In the genomic region with DNA sequence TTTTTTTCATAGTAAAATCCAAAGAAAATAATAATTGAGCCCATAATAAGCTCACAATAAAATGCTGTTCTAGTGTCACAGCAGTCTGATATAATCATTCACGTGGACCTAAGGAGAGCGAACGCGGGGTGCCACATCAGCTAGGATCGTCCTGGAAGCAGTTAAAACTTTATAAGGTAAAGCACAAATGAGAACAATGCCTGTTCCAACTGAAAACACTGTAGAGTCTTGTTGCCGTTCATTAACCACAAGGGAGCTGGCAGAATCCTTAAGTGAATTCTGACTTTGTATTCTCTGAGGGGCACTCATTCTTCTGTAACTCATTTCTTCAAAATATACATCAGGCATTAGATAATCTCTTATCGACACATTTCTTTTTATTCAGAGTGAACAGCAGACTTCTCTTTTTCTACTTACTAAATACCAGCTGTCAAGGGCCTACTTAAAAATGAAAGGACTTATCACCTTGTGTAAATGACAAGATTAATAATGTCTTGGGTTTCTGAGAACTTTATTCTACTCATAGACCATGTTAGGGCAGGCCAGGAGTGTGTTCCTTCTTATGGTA, we compare ENCODE assay signal across 17 cellular contexts.
"Had no signal": no experiment of that assay in that cellular context is flagged by ENCODE, and none has a peak within 500 bp of the region (broad histone marks: within the 10 kb centered on the region; RNA-seq: fewer than 3 reads in every experiment).

No MANE protein-coding gene starts in this region.

- DNase-seq: activated CD8-positive, alpha-beta memory T cell treated with anti-CD3 and anti-CD28 coated beads, Interleukin-2, amount 50 U/mL, for 4 hours; activated CD8-positive, alpha-beta T cell treated with anti-CD3 and anti-CD28 coated beads for 36 hours; activated naive CD8-positive, alpha-beta T cell treated with anti-CD3 and anti-CD28 coated beads, Interleukin-2, amount 10 ng/mL, durations not matched to agents 7 days and 5 days; anterior cingulate cortex; dorsolateral prefrontal cortex; foreskin keratinocyte; hippocampal formation; kidney glomerular epithelial cell; midbrain; naive thymus-derived CD4-positive, alpha-beta T cell; posterior cingulate gyrus; right lobe of liver had no signal

- H3K4me1 ChIP-seq: foreskin keratinocyte had no signal

- H3K4me3 ChIP-seq: lung, right lobe of liver had no signal

- H3K27ac ChIP-seq: foreskin keratinocyte, neutrophil, right lobe of liver, VCaP had no signal

- H3K9me3 ChIP-seq: esophagus muscularis mucosa, neutrophil, right lobe of liver had no signal

- ATAC-seq: activated CD8-positive, alpha-beta T cell treated with anti-CD3 and anti-CD28 coated beads for 36 hours; foreskin keratinocyte; naive thymus-derived CD4-positive, alpha-beta T cell; right lobe of liver; stimulated activated memory B cell treated with anti-CD40 and anti-IgM and Interleukin-4, amounts not matched to agents 10 μg/mL and 1 μg/mL and 100 μg/mL, for 72 hours had no signal

- H3K36me3 ChIP-seq: esophagus muscularis mucosa, neutrophil, right lobe of liver had no signal
